ENCODE assay signal across 10 cellular contexts in the genomic region with DNA sequence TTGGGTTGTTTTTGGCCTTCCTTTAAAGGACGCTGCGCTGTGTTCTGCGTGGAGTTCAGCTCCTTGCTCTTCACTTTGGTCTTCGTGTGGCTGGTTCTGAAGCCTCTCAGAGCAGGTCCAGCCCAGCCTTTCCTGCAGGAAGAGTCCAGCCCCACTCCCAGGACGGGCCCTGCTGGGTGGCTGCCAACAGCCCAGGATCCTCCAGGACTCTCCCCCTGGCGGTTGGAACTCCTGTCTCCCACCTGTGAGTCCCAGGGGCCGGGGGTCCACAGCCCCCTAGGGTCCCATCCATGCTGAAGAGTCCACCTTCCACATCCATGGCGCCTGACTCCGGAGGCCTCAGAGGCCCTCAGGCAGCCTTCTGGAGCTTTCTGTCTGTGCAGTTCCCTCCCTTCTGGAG. TPM values are rescaled to one million over a fixed set of nuclear protein-coding genes. Genes with fewer than 3 reads are reported as not detected.
A peak's percentile ranks its signal among the peaks of the same experiment; 100 is the strongest.
DNase-seq lines count a peak whose midpoint lies in the region; ATAC-seq and TF ChIP-seq lines count a peak whose summit lies in the region.
"Not testable (repeated sequence)": the region's sequence is repeated elsewhere in the genome, so short reads cannot be mapped to it uniquely, and the experiment has no call there.
"Had no signal": no experiment of that assay in that cellular context is flagged by ENCODE, and none has a peak within 500 bp of the region (broad histone marks: within the 10 kb centered on the region; RNA-seq: fewer than 3 reads in every experiment).

No MANE protein-coding gene starts in this region.

- not testable (repeated sequence) for H3K36me3 Mint-ChIP-seq in CD8-positive, alpha-beta memory T cell; activated CD4-positive, alpha-beta memory T cell treated with anti-CD3 and anti-CD28 coated beads for 36 hours; activated naive CD8-positive, alpha-beta T cell treated with anti-CD3 and anti-CD28 coated beads for 36 hours; neural progenitor cell

- not testable (repeated sequence) for DNase-seq in CD8-positive, alpha-beta memory T cell; activated CD4-positive, alpha-beta memory T cell treated with anti-CD3 and anti-CD28 coated beads for 36 hours; activated naive CD8-positive, alpha-beta T cell treated with anti-CD3 and anti-CD28 coated beads for 36 hours; lung (ENCODE audit: low spot score); neural progenitor cell (ENCODE audit: low spot score); spleen; upper lobe of right lung
- DNase-seq in left ventricle myocardium inferior: peak; percentile 66

- CTCF ChIA-PET in CD8-positive, alpha-beta memory T cell (lab: Charles Lee); activated CD4-positive, alpha-beta memory T cell treated with anti-CD3 and anti-CD28 coated beads for 36 hours (lab: Charles Lee): not testable (repeated sequence)

- H4K20me1 ChIP-seq in neural progenitor cell (ENCODE audit: low read depth): peaks cover 13% of the 10 kb centered on the region

- not testable (repeated sequence) for ATAC-seq in lung (ENCODE audit: insufficient read depth, low FRiP score); upper lobe of right lung

- peak overlapping the region in 6 of 8 donors; percentile 6 to 97 (median 63) for H3K27ac Mint-ChIP-seq in CD8-positive, alpha-beta memory T cell
- peak overlapping the region; percentile 66 for H3K27ac Mint-ChIP-seq in activated CD4-positive, alpha-beta memory T cell treated with anti-CD3 and anti-CD28 coated beads for 36 hours
- H3K27ac Mint-ChIP-seq in activated naive CD8-positive, alpha-beta T cell treated with anti-CD3 and anti-CD28 coated beads for 36 hours: peak overlapping the region; percentile 74
- peak overlapping the region; percentile 21 for H3K27ac Mint-ChIP-seq in neural progenitor cell

- not testable (repeated sequence) for H3K4me3 ChIP-seq in CD8-positive, alpha-beta memory T cell (ENCODE audit: low read length); lung; neural progenitor cell; spleen
- H3K4me3 ChIP-seq in left ventricle myocardium inferior: peak overlapping the region; percentile 64
- H3K4me3 ChIP-seq in upper lobe of right lung: peak overlapping the region; percentile 30

- TF ChIP-seq POLR2A in spleen (IDR thresholded peaks at IDR 0.05): not testable (repeated sequence)

- H3K4me1 ChIP-seq in CD8-positive, alpha-beta memory T cell (ENCODE audit: insufficient read depth, low read length): peaks cover 37% of the 10 kb centered on the region
- H3K4me1 ChIP-seq in left ventricle myocardium inferior (peaks cover 64% of the 10 kb centered on the region), lung (ENCODE audit: control insufficient read depth in 2 of 2, insufficient read depth in 2 of 2, low read length in 2 of 2) (peaks cover 3 to 23% of the 10 kb centered on the region in 2 donors), neural progenitor cell (peaks cover 19% of the 10 kb centered on the region), spleen (peaks cover 43 to 81% (median 68%) of the 10 kb centered on the region in 6 donors), upper lobe of right lung (peaks cover 35% of the 10 kb centered on the region)

- intact Hi-C loops in activated CD4-positive, alpha-beta memory T cell treated with anti-CD3 and anti-CD28 coated beads for 36 hours (cut with micrococcal nuclease); left ventricle myocardium inferior (cut with micrococcal nuclease); spleen (cut with DNase I; ENCODE audit: low total_unique reads); upper lobe of right lung (cut with DNase I): not testable (repeated sequence)

- H3K79me2 ChIP-seq in neural progenitor cell (ENCODE audit: low read depth): not testable (repeated sequence)

- H3K4me1 Mint-ChIP-seq in CD8-positive, alpha-beta memory T cell: peaks cover 32 to 52% (median 33%) of the 10 kb centered on the region in 3 donors
- H3K4me1 Mint-ChIP-seq in activated CD4-positive, alpha-beta memory T cell treated with anti-CD3 and anti-CD28 coated beads for 36 hours (ENCODE audit: low read depth): peaks cover 34% of the 10 kb centered on the region
- H3K4me1 Mint-ChIP-seq in activated naive CD8-positive, alpha-beta T cell treated with anti-CD3 and anti-CD28 coated beads for 36 hours: peaks cover 33% of the 10 kb centered on the region
- H3K4me1 Mint-ChIP-seq in neural progenitor cell: peaks cover 38% of the 10 kb centered on the region

- TF ChIP-seq CTCF in left ventricle myocardium inferior (IDR thresholded peaks at IDR 0.05; ENCODE audit: borderline replicate concordance): peak; percentile 48
- TF ChIP-seq CTCF in lung (IDR thresholded peaks at IDR 0.05; ENCODE audit: control extremely low read depth, extremely low read depth); neural progenitor cell (IDR thresholded peaks at IDR 0.05); spleen (IDR thresholded peaks at IDR 0.05 in 8 of 11, conservative IDR thresholded peaks at IDR 0.05 in 3 of 11); upper lobe of right lung (IDR thresholded peaks at IDR 0.05): not testable (repeated sequence)

- POLR2A ChIA-PET in CD8-positive, alpha-beta memory T cell (lab: Charles Lee); activated CD4-positive, alpha-beta memory T cell treated with anti-CD3 and anti-CD28 coated beads for 36 hours (lab: Charles Lee): not testable (repeated sequence)

- H3K4me2 ChIP-seq in neural progenitor cell: not testable (repeated sequence)

- H3K9ac ChIP-seq in neural progenitor cell: not testable (repeated sequence)

- not testable (repeated sequence) for H3K9me3 ChIP-seq in CD8-positive, alpha-beta memory T cell (ENCODE audit: low read length); left ventricle myocardium inferior (replicated peaks); lung (ENCODE audit: control insufficient read depth in 2 of 2, insufficient read depth in 1 of 2, low read length in 1 of 2); neural progenitor cell (ENCODE audit: low read depth); spleen; upper lobe of right lung

- H3K27ac ChIP-seq in CD8-positive, alpha-beta memory T cell (ENCODE audit: low read depth, low read length); neural progenitor cell: not testable (repeated sequence)
- H3K27ac ChIP-seq in left ventricle myocardium inferior (replicated peaks) (peak overlapping the region; percentile 97), lung (ENCODE audit: low read depth in 1 of 2, low read length in 1 of 2) (peak overlapping the region; percentile 17 to 26), spleen (peak overlapping the region in 5 of 8 donors; percentile 36 to 99 (median 98)), upper lobe of right lung (peak overlapping the region; percentile 42)

- H3K27me3 Mint-ChIP-seq in CD8-positive, alpha-beta memory T cell; activated CD4-positive, alpha-beta memory T cell treated with anti-CD3 and anti-CD28 coated beads for 36 hours; activated naive CD8-positive, alpha-beta T cell treated with anti-CD3 and anti-CD28 coated beads for 36 hours; neural progenitor cell (ENCODE audit: insufficient read depth, low read depth): not testable (repeated sequence)

- H3K4me3 Mint-ChIP-seq in CD8-positive, alpha-beta memory T cell; activated CD4-positive, alpha-beta memory T cell treated with anti-CD3 and anti-CD28 coated beads for 36 hours; activated naive CD8-positive, alpha-beta T cell treated with anti-CD3 and anti-CD28 coated beads for 36 hours; neural progenitor cell: not testable (repeated sequence)

- H3K9me3 Mint-ChIP-seq in CD8-positive, alpha-beta memory T cell; activated CD4-positive, alpha-beta memory T cell treated with anti-CD3 and anti-CD28 coated beads for 36 hours; activated naive CD8-positive, alpha-beta T cell treated with anti-CD3 and anti-CD28 coated beads for 36 hours; neural progenitor cell: not testable (repeated sequence)

- H3F3A ChIP-seq in neural progenitor cell (ENCODE audit: low read depth): peaks cover 32% of the 10 kb centered on the region

- not testable (repeated sequence) for H3K27me3 ChIP-seq in CD8-positive, alpha-beta memory T cell (ENCODE audit: insufficient read depth, low read length, poor library complexity, severe bottlenecking); left ventricle myocardium inferior (ENCODE audit: low read depth); lung (ENCODE audit: control insufficient read depth, insufficient read depth); neural progenitor cell; spleen (replicated peaks in 1 of 7); upper lobe of right lung

- not testable (repeated sequence) for H2AFZ ChIP-seq in neural progenitor cell (replicated peaks)

- not testable (repeated sequence) for H3K36me3 ChIP-seq in CD8-positive, alpha-beta memory T cell (ENCODE audit: insufficient read depth, low read length); left ventricle myocardium inferior; lung (ENCODE audit: control insufficient read depth in 2 of 2, insufficient read depth in 2 of 2, low read length in 2 of 2); neural progenitor cell; spleen; upper lobe of right lung

- 70 to 80% methylated on average over 9 of the region's 9 CpGs for WGBS in lung, 2 donors
- WGBS in spleen, 5 donors: 71 to 87% (median 80%) methylated on average over 9 of the region's 9 CpGs

RNA-seq across cellular contexts. Expression of gene TNFRSF14, which starts 4.6 kb away (rescaled TPM):
- total RNA-seq in CD8-positive, alpha-beta memory T cell: 100 to 1,000 TPM; 164 to 168 TPM
- 51.6 TPM for polyA plus RNA-seq in CD8-positive, alpha-beta memory T cell
- total RNA-seq in activated CD4-positive, alpha-beta memory T cell treated with anti-CD3 and anti-CD28 coated beads for 36 hours: 100 to 1,000 TPM; 145 to 152 TPM
- 100 to 1,000 TPM in 1 of 2 experiments, 10 to 100 TPM in 1; 99.6 to 104 TPM for total RNA-seq in activated naive CD8-positive, alpha-beta T cell treated with anti-CD3 and anti-CD28 coated beads for 36 hours
- total RNA-seq in left ventricle myocardium inferior: 13.7 TPM
- total RNA-seq in lung: 100 to 1,000 TPM in 1 of 2 donors, 10 to 100 TPM in 1; 67.4 to 127 TPM
- 100 to 1,000 TPM; 191 to 200 TPM for polyA plus RNA-seq in lung
- total RNA-seq in neural progenitor cell (ENCODE audit: low replicate concordance): 0.65 TPM in 1 of 2 replicates, not detected in the other
- total RNA-seq in spleen: 100 to 1,000 TPM; 146 to 203 (median 190) TPM
- 100 to 1,000 TPM; 167 to 366 (median 302) TPM for polyA plus RNA-seq in spleen
- total RNA-seq in upper lobe of right lung: 133 TPM
- total RNA-seq: GM23338 had no signal
- polyA plus RNA-seq: GM23338 had no signal

RNA-seq across cellular contexts. Expression of gene HES5, which starts 21.5 kb away (rescaled TPM):
- total RNA-seq in CD8-positive, alpha-beta memory T cell: not detected
- polyA plus RNA-seq in CD8-positive, alpha-beta memory T cell: not detected
- under 1 TPM in 1 of 2 experiments, not detected in 1; 0.17 TPM for total RNA-seq in activated CD4-positive, alpha-beta memory T cell treated with anti-CD3 and anti-CD28 coated beads for 36 hours
- total RNA-seq in activated naive CD8-positive, alpha-beta T cell treated with anti-CD3 and anti-CD28 coated beads for 36 hours: under 1 TPM in 1 of 2 experiments, not detected in 1; 0.28 TPM
- total RNA-seq in left ventricle myocardium inferior: 0.63 TPM
- total RNA-seq in lung: under 1 TPM; 0.46 to 1.00 TPM
- under 1 TPM; 0.16 to 0.26 TPM for polyA plus RNA-seq in lung
- 6.4 and 28.2 TPM in 2 replicates for total RNA-seq in neural progenitor cell (ENCODE audit: low replicate concordance)
- under 1 TPM in 4 of 7 donors, not detected in 3; 0.36 to 0.54 (median 0.42) TPM for total RNA-seq in spleen
- polyA plus RNA-seq in spleen: under 1 TPM in 1 of 3 donors, not detected in 2; 0.36 TPM
- 1.5 TPM for total RNA-seq in upper lobe of right lung
- total RNA-seq: OCI-LY7 had no signal

RNA-seq across cellular contexts. Expression of gene PANK4, which starts 25.1 kb away (rescaled TPM):
- total RNA-seq in CD8-positive, alpha-beta memory T cell: 10 to 100 TPM; 40.3 to 46.3 TPM
- 25.0 TPM for polyA plus RNA-seq in CD8-positive, alpha-beta memory T cell
- 10 to 100 TPM; 42.6 to 45.1 TPM for total RNA-seq in activated CD4-positive, alpha-beta memory T cell treated with anti-CD3 and anti-CD28 coated beads for 36 hours
- 10 to 100 TPM; 29.8 to 34.3 TPM for total RNA-seq in activated naive CD8-positive, alpha-beta T cell treated with anti-CD3 and anti-CD28 coated beads for 36 hours
- total RNA-seq in left ventricle myocardium inferior (42.8 TPM), lung (10 to 100 TPM; 24.5 to 36.3 TPM), neural progenitor cell (ENCODE audit: low replicate concordance) (30.6 and 53.9 TPM in 2 replicates), spleen (10 to 100 TPM; 34.9 to 49.5 (median 47.6) TPM), upper lobe of right lung (36.4 TPM)
- polyA plus RNA-seq in lung (10 to 100 TPM; 17.6 to 18.9 TPM), spleen (10 to 100 TPM; 13.8 to 30.6 (median 14.0) TPM)

RNA-seq across cellular contexts. Expression of gene PRXL2B, which starts 35.0 kb away (rescaled TPM):
- 10 to 100 TPM; 41.3 to 45.5 TPM for total RNA-seq in CD8-positive, alpha-beta memory T cell
- 23.2 TPM for polyA plus RNA-seq in CD8-positive, alpha-beta memory T cell
- total RNA-seq in activated CD4-positive, alpha-beta memory T cell treated with anti-CD3 and anti-CD28 coated beads for 36 hours: 10 to 100 TPM; 28.2 to 34.6 TPM
- total RNA-seq in activated naive CD8-positive, alpha-beta T cell treated with anti-CD3 and anti-CD28 coated beads for 36 hours: 10 to 100 TPM; 42.2 to 43.2 TPM
- total RNA-seq in left ventricle myocardium inferior (8.2 TPM), lung (10 to 100 TPM; 17.8 to 39.8 TPM), neural progenitor cell (ENCODE audit: low replicate concordance) (10.0 and 29.6 TPM in 2 replicates), spleen (10 to 100 TPM; 21.9 to 43.0 (median 26.7) TPM), upper lobe of right lung (25.9 TPM)
- polyA plus RNA-seq in lung (10 to 100 TPM; 24.9 to 29.0 TPM), spleen (10 to 100 TPM; 10.7 to 29.0 (median 13.2) TPM)

Comparison
In these comparisons a context has a peak if more than half of its experiments do, and no peak if none do; other contexts are left out.
1. H3K27ac Mint-ChIP-seq: peak in every context shown above with its lines; median percentile 74 in activated naive CD8-positive, alpha-beta T cell treated with anti-CD3 and anti-CD28 coated beads for 36 hours; 66 in activated CD4-positive, alpha-beta memory T cell treated with anti-CD3 and anti-CD28 coated beads for 36 hours; 63 in CD8-positive, alpha-beta memory T cell; 21 in neural progenitor cell.